Comparison of ENCODE assay signal across 13 cellular contexts in genomic region chr10:13001887-13002212, GRCh38. TPM values are rescaled to one million over a fixed set of nuclear protein-coding genes. Genes with fewer than 3 reads are reported as not detected.
DNase-seq lines count a peak whose midpoint lies in the region; ATAC-seq and TF ChIP-seq lines count a peak whose summit lies in the region.
"Had no signal": no experiment of that assay in that cellular context is flagged by ENCODE, and none has a peak within 500 bp of the region (broad histone marks: within the 10 kb centered on the region; RNA-seq: fewer than 3 reads in every experiment).

No MANE protein-coding gene starts in this region.

- peaks cover 38 to 55% (median 46%) of the 10 kb centered on the region in 11 experiments for H3K27me3 ChIP-seq in BLaER1 treated with 17β-estradiol and CSF1 and Interleukin-3, amounts not matched to agents 10 nM and 100 nM
- H3K27me3 ChIP-seq in hepatocyte = peaks cover 46% of the 10 kb centered on the region
- H3K27me3 ChIP-seq in psoas muscle (ENCODE audit: insufficient read depth in 3 of 3, low read length in 2 of 3) = peaks cover 0 to 32% (median 10%) of the 10 kb centered on the region in 3 donors

- no peak for DNase-seq in T-helper 17 cell
- no peak for DNase-seq in hepatocyte (ENCODE audit: low spot score)
- no peak for DNase-seq in psoas muscle
- no peak for DNase-seq in amygdala (lab: John Stamatoyannopoulos, UW)
- DNase-seq in NCI-H1105 (lab: John Stamatoyannopoulos, UW) = no peak
- DNase-seq: activated CD4-positive, alpha-beta T cell treated with anti-CD3 and anti-CD28 coated beads for 4 hours; CD8-positive, alpha-beta memory T cell; NCI-H1417 treated with DMSO at 0.1 percent for 48 hours; PC-9; stimulated activated naive CD4-positive, alpha-beta T cell had no signal

- no peak overlapping the region for H3K27ac ChIP-seq in BLaER1 treated with 17β-estradiol and CSF1 and Interleukin-3, amounts not matched to agents 10 nM and 100 nM
- no peak overlapping the region for H3K27ac ChIP-seq in hepatocyte
- no peak overlapping the region for H3K27ac ChIP-seq in psoas muscle
- H3K27ac ChIP-seq: PC-9 had no signal

- no peak for TF ChIP-seq CTCF in hepatocyte (IDR thresholded peaks at IDR 0.05; ENCODE audit: poor library complexity)
- no peak for TF ChIP-seq CTCF in psoas muscle (IDR thresholded peaks at IDR 0.05)

- peak overlapping the region; percentile 47 for H3K4me3 Mint-ChIP-seq in T-helper 17 cell
- H3K4me3 Mint-ChIP-seq: CD8-positive, alpha-beta memory T cell had no signal

- peaks cover 2% of the 10 kb centered on the region for H3K4me1 Mint-ChIP-seq in T-helper 17 cell

- 10% methylated on average over 8 of the region's 9 CpGs for WGBS in hepatocyte (ENCODE audit: low lambda C conversion rate, missing lambda C conversion rate)
- 4 to 8% (median 5%) methylated on average over 9 of the region's 9 CpGs for WGBS in psoas muscle, 3 donors

- H3K4me2 ChIP-seq in BLaER1 treated with 17β-estradiol and CSF1 and Interleukin-3, amounts not matched to agents 10 nM and 100 nM = peak overlapping the region; percentile 83 to 97 (median 94)
- peak overlapping the region; percentile 92 for H3K4me2 ChIP-seq in hepatocyte
- H3K4me2 ChIP-seq: PC-9 had no signal

- no peaks in the 10 kb centered on the region; a peak in 3 of 22 replicates for H3K9me3 ChIP-seq in BLaER1 treated with 17β-estradiol and CSF1 and Interleukin-3, amounts not matched to agents 10 nM and 100 nM (replicated peaks in 1 of 11)
- H3K9me3 ChIP-seq in T-helper 17 cell (ENCODE audit: control insufficient read depth, low read length, poor library complexity, severe bottlenecking) (no peaks in the 10 kb centered on the region), hepatocyte (ENCODE audit: low read depth) (no peaks in the 10 kb centered on the region), psoas muscle (no peaks in the 10 kb centered on the region)

- H3K27me3 Mint-ChIP-seq in T-helper 17 cell = peaks cover 83% of the 10 kb centered on the region

- intact Hi-C loops in psoas muscle (cut with DNase I) = no loop called here

- H3K9me2 ChIP-seq in hepatocyte (replicated peaks; ENCODE audit: insufficient read depth) = no peaks in the 10 kb centered on the region

- H3K4me1 ChIP-seq in BLaER1 treated with 17β-estradiol and CSF1 and Interleukin-3, amounts not matched to agents 10 nM and 100 nM = peaks cover 0 to 11% (median 6%) of the 10 kb centered on the region in 10 experiments; a peak in 9 of 20 replicates
- H3K4me1 ChIP-seq in hepatocyte (ENCODE audit: insufficient read depth) = no peaks in the 10 kb centered on the region
- no peaks in the 10 kb centered on the region for H3K4me1 ChIP-seq in psoas muscle

- no peak overlapping the region for H3K27ac Mint-ChIP-seq in T-helper 17 cell
- H3K27ac Mint-ChIP-seq: CD8-positive, alpha-beta memory T cell had no signal

- no peak overlapping the region for H2AFZ ChIP-seq in hepatocyte
- H2AFZ ChIP-seq: PC-9 had no signal

- H3K9ac ChIP-seq in BLaER1 treated with 17β-estradiol and CSF1 and Interleukin-3, amounts not matched to agents 10 nM and 100 nM = peak overlapping the region in 4 of 11 experiments; percentile 20 to 60 (median 58); a peak in 5 of 22 replicates

- no peaks in the 10 kb centered on the region for H3K36me3 ChIP-seq in BLaER1 treated with 17β-estradiol and CSF1 and Interleukin-3, amounts not matched to agents 10 nM and 100 nM
- H3K36me3 ChIP-seq in hepatocyte (replicated peaks; ENCODE audit: insufficient read depth, low read depth) (no peaks in the 10 kb centered on the region), psoas muscle (ENCODE audit: insufficient read depth in 1 of 2, low read depth in 1 of 2) (no peaks in the 10 kb centered on the region)

- peaks cover 5% of the 10 kb centered on the region for H3K36me3 Mint-ChIP-seq in T-helper 17 cell (ENCODE audit: low read depth)
- H3K36me3 Mint-ChIP-seq: CD8-positive, alpha-beta memory T cell had no signal

- no peaks in the 10 kb centered on the region for H3K79me2 ChIP-seq in hepatocyte

- peaks cover 0 to 6% (median 0%) of the 10 kb centered on the region in 11 experiments; a peak in 2 of 22 replicates for H4K20me1 ChIP-seq in BLaER1 treated with 17β-estradiol and CSF1 and Interleukin-3, amounts not matched to agents 10 nM and 100 nM
- H4K20me1 ChIP-seq in hepatocyte (ENCODE audit: insufficient read depth, poor library complexity, severe bottlenecking) = no peaks in the 10 kb centered on the region

- peak overlapping the region; percentile 54 to 73 (median 62) for H3K4me3 ChIP-seq in BLaER1 treated with 17β-estradiol and CSF1 and Interleukin-3, amounts not matched to agents 10 nM and 100 nM
- H3K4me3 ChIP-seq in hepatocyte (peak overlapping the region; percentile 42), psoas muscle (peak overlapping the region; percentile 52)
- H3K4me3 ChIP-seq: PC-9 had no signal

- ATAC-seq in T-helper 17 cell (no peak), psoas muscle (no peak), HG03460 (IDR thresholded peaks at IDR 0.05; ENCODE audit: unreplicated experiment) (no peak), HG03565 (IDR thresholded peaks at IDR 0.05; ENCODE audit: unreplicated experiment) (no peak)

RNA-seq across cellular contexts. Expression of gene CCDC3, which starts 0.3 kb away (rescaled TPM):
- total RNA-seq in T-helper 17 cell = under 1 TPM in 1 of 2 donors, not detected in 1; 0.99 TPM
- 10.5 and 13.6 TPM in 2 replicates for total RNA-seq in hepatocyte
- polyA plus RNA-seq in hepatocyte = 10.4 and 14.7 TPM in 2 replicates
- 10 to 100 TPM in 1 of 4 donors, 1 to 10 TPM in 3; 3.1 to 10.1 (median 5.5) TPM for total RNA-seq in psoas muscle
- 10 to 100 TPM in 2 of 3 donors, 1 to 10 TPM in 1; 1.7 to 54.2 (median 13.6) TPM for polyA plus RNA-seq in psoas muscle
- total RNA-seq: CD8-positive, alpha-beta memory T cell; PC-9 had no signal
- polyA plus RNA-seq: CD8-positive, alpha-beta memory T cell had no signal
